9 cellular contexts compared by ENCODE assay signal in the genomic region with DNA sequence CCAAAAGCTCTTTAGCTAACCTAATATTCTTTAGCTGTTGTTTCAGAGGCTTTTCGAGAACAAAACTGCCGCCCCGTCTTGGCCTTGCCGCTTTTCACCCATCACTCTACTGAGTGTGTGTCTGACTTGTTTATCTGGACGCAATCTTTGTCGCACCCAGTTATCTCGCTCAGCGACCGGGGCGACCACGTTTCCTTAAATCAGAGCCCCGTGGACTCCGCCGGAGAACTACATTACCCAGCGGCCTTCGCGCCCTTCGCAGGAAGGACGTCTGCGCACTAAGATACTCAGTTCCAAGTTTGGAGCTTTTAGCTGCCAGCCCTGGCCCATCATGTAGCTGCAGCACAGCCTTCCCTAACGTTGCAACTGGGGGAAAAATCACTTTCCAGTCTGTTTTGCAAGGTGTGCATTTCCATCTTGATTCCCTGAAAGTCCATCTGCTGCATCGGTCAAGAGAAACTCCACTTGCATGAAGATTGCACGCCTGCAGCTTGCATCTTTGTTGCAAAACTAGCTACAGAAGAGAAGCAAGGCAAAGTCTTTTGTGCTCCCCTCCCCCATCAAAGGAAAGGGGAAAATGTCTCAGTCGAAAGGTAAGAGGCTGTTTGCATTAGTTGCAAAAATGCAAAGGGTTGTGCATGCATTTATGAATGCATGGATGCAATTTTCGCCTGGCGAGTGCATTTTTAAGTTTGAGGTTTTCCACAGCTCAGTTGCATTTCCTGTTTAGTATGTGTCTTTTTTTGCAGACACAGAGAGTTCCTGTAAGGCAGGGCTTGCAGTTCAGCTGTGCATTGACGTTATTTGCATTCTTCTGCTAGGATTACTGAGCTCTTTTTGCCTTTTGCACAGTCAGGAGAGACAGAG. TPM values are rescaled to one million over a fixed set of nuclear protein-coding genes. Genes with fewer than 3 reads are reported as not detected.
A peak's percentile ranks its signal among the peaks of the same experiment; 100 is the strongest.
DNase-seq lines count a peak whose midpoint lies in the region; ATAC-seq and TF ChIP-seq lines count a peak whose summit lies in the region.
"Had no signal": no experiment of that assay in that cellular context is flagged by ENCODE, and none has a peak within 500 bp of the region (broad histone marks: within the 10 kb centered on the region; RNA-seq: fewer than 3 reads in every experiment).

A gene (plus strand): TSS at position 290 of the 867 bp plus-strand sequence. CDS start 288 bp downstream, at position 578.

- no peaks in the 10 kb centered on the region for H3K36me3 ChIP-seq in CD4-positive, CD25-positive, alpha-beta regulatory T cell (ENCODE audit: control insufficient read depth, insufficient read depth, low read length)
- H3K36me3 ChIP-seq in esophagus muscularis mucosa (no peaks in the 10 kb centered on the region), mucosa of rectum (ENCODE audit: control insufficient read depth in 2 of 2, insufficient read depth in 2 of 2, low read length in 2 of 2) (no peaks in the 10 kb centered on the region)

- H3K9ac ChIP-seq in mucosa of rectum (ENCODE audit: low read depth in 1 of 2, low read length in 2 of 2), result peak within 1 kb of the TSS; percentile 64 to 67

- no peaks in the 10 kb centered on the region for H3K36me3 Mint-ChIP-seq in CD4-positive, CD25-positive, alpha-beta regulatory T cell
- H3K36me3 Mint-ChIP-seq: activated naive CD4-positive, alpha-beta T cell treated with anti-CD3 and anti-CD28 coated beads, Interleukin-2, amount 50 U/mL, for 24 hours had no signal

- no peak for TF ChIP-seq CTCF in esophagus muscularis mucosa (IDR thresholded peaks at IDR 0.05)

- no peaks in the 10 kb centered on the region for H3K9me3 ChIP-seq in CD4-positive, CD25-positive, alpha-beta regulatory T cell (ENCODE audit: control insufficient read depth in 2 of 2, low read length in 2 of 2)
- H3K9me3 ChIP-seq in esophagus muscularis mucosa (no peaks in the 10 kb centered on the region), mucosa of rectum (ENCODE audit: control insufficient read depth in 2 of 2, low read length in 2 of 2) (no peaks in the 10 kb centered on the region)

- no peaks in the 10 kb centered on the region for H3K27me3 ChIP-seq in CD4-positive, CD25-positive, alpha-beta regulatory T cell (ENCODE audit: control insufficient read depth, insufficient read depth, low read length)
- no peaks in the 10 kb centered on the region for H3K27me3 ChIP-seq in esophagus muscularis mucosa
- no peaks in the 10 kb centered on the region for H3K27me3 ChIP-seq in mucosa of rectum (ENCODE audit: control insufficient read depth in 2 of 2, insufficient read depth in 2 of 2, low read length in 2 of 2)

- peaks cover 32% of the 10 kb centered on the region for H3K4me1 ChIP-seq in CD4-positive, CD25-positive, alpha-beta regulatory T cell (ENCODE audit: control insufficient read depth, insufficient read depth, low read length, poor library complexity, severe bottlenecking)
- H3K4me1 ChIP-seq in esophagus muscularis mucosa (peaks cover 19 to 48% (median 39%) of the 10 kb centered on the region in 4 donors), mucosa of rectum (ENCODE audit: control insufficient read depth in 2 of 2, insufficient read depth in 2 of 2, low read length in 2 of 2) (peaks cover 13 to 20% of the 10 kb centered on the region in 2 donors)

- peak; percentile 97 to 98 for ATAC-seq in CD4-positive, CD25-positive, alpha-beta regulatory T cell (ENCODE audit: low read depth in 2 of 2)
- peak; percentile 97 for ATAC-seq in GM19372 (IDR thresholded peaks at IDR 0.05; ENCODE audit: low read depth, unreplicated experiment)
- peak; percentile 98 for ATAC-seq in HG03457 (IDR thresholded peaks at IDR 0.05; ENCODE audit: unreplicated experiment)

- TF ChIP-seq EP300 in esophagus muscularis mucosa (IDR thresholded peaks at IDR 0.05), result no peak

- H3K9me3 Mint-ChIP-seq in CD4-positive, CD25-positive, alpha-beta regulatory T cell, result no peaks in the 10 kb centered on the region
- H3K9me3 Mint-ChIP-seq: activated naive CD4-positive, alpha-beta T cell treated with anti-CD3 and anti-CD28 coated beads, Interleukin-2, amount 50 U/mL, for 24 hours had no signal

- WGBS in esophagus muscularis mucosa, result 0% methylated on average over 27 of the region's 27 CpGs

- H3K27ac Mint-ChIP-seq in CD4-positive, CD25-positive, alpha-beta regulatory T cell, result no peak within 1 kb of the TSS
- H3K27ac Mint-ChIP-seq: activated naive CD4-positive, alpha-beta T cell treated with anti-CD3 and anti-CD28 coated beads, Interleukin-2, amount 50 U/mL, for 24 hours had no signal

- peak within 1 kb of the TSS; percentile 10 for H3K27ac ChIP-seq in CD4-positive, CD25-positive, alpha-beta regulatory T cell (ENCODE audit: insufficient read depth, low read length, poor library complexity, severe bottlenecking)
- peak within 1 kb of the TSS; percentile 29 to 69 (median 50) for H3K27ac ChIP-seq in esophagus muscularis mucosa (replicated peaks in 1 of 4)
- H3K27ac ChIP-seq in mucosa of rectum (ENCODE audit: low read depth in 2 of 2, low read length in 2 of 2), result peak within 1 kb of the TSS; percentile 46 to 56

- TF ChIP-seq POLR2A in esophagus muscularis mucosa (IDR thresholded peaks at IDR 0.05; ENCODE audit: low read depth), result no peak

- H3K27me3 Mint-ChIP-seq in CD4-positive, CD25-positive, alpha-beta regulatory T cell, result no peaks in the 10 kb centered on the region
- H3K27me3 Mint-ChIP-seq: activated naive CD4-positive, alpha-beta T cell treated with anti-CD3 and anti-CD28 coated beads, Interleukin-2, amount 50 U/mL, for 24 hours had no signal

- peak within 1 kb of the TSS; percentile 94 for H3K4me3 ChIP-seq in CD4-positive, CD25-positive, alpha-beta regulatory T cell (ENCODE audit: low read depth, low read length)
- peak within 1 kb of the TSS; percentile 49 to 66 (median 59) for H3K4me3 ChIP-seq in esophagus muscularis mucosa
- peak within 1 kb of the TSS; percentile 82 to 93 for H3K4me3 ChIP-seq in mucosa of rectum (ENCODE audit: low read length in 2 of 2)

- H3K4me1 Mint-ChIP-seq in CD4-positive, CD25-positive, alpha-beta regulatory T cell, result peaks cover 0 to 8% (median 4%) of the 10 kb centered on the region in 4 donors

- DNase-seq in CD4-positive, CD25-positive, alpha-beta regulatory T cell, result peak; percentile 67 to 88 (median 81)
- peak; percentile 24 for DNase-seq in NK-92 (lab: John Stamatoyannopoulos, UW; ENCODE audit: unreplicated experiment)
- peak; percentile 82 for DNase-seq in activated CD8-positive, alpha-beta memory T cell treated with anti-CD3 and anti-CD28 coated beads, Interleukin-2, amount 50 U/mL, for 4 hours
- peak; percentile 95 for DNase-seq in esophagus muscularis mucosa (ENCODE audit: extremely low spot score)
- peak; percentile 86 for DNase-seq in stimulated activated CD8-positive, alpha-beta memory T cell treated with anti-CD3 and anti-CD28 coated beads, Interleukin-4, amount 100 ng/mL, for 48 hours

- H3K4me3 Mint-ChIP-seq in CD4-positive, CD25-positive, alpha-beta regulatory T cell, result peak within 1 kb of the TSS in 1 of 4 donors; percentile 18
- H3K4me3 Mint-ChIP-seq: activated naive CD4-positive, alpha-beta T cell treated with anti-CD3 and anti-CD28 coated beads, Interleukin-2, amount 50 U/mL, for 24 hours had no signal

- intact Hi-C loops in esophagus muscularis mucosa (cut with DNase I), result loop anchor here (5.0 to 10.0 kb wide), 2 partner anchors 77 to 110 kb away; no protein-coding TSS in a partner anchor

RNA-seq across cellular contexts. Expression of the gene that starts here (rescaled TPM):
- 17.3 TPM for total RNA-seq in CD4-positive, CD25-positive, alpha-beta regulatory T cell
- polyA plus RNA-seq in CD4-positive, CD25-positive, alpha-beta regulatory T cell, result 10 to 100 TPM; 10.3 to 16.4 (median 13.2) TPM
- total RNA-seq in esophagus muscularis mucosa, result 1 to 10 TPM in 3 of 4 donors, under 1 TPM in 1; 0.83 to 3.1 (median 1.5) TPM

Comparison
In these comparisons a context has a peak if more than half of its experiments do, and no peak if none do; other contexts are left out.
1. Peak in every context shown above with its lines: DNase-seq, ATAC-seq, H3K4me3 ChIP-seq and H3K27ac ChIP-seq.
2. DNase-seq: peak in every context shown above with its lines; median percentile 95 in esophagus muscularis mucosa; 86 in stimulated activated CD8-positive, alpha-beta memory T cell treated with anti-CD3 and anti-CD28 coated beads, Interleukin-4, amount 100 ng/mL, for 48 hours; 82 in activated CD8-positive, alpha-beta memory T cell treated with anti-CD3 and anti-CD28 coated beads, Interleukin-2, amount 50 U/mL, for 4 hours; 81 in CD4-positive, CD25-positive, alpha-beta regulatory T cell; 24 in NK-92.